In genomic region chr22:36349726-36350125, GRCh38 we compare ENCODE assay signal across 13 cellular contexts. TPM values are rescaled to one million over a fixed set of nuclear protein-coding genes. Genes with fewer than 3 reads are reported as not detected.
DNase-seq lines count a peak whose midpoint lies in the region; FAIRE-seq lines count a peak whose summit lies in the region.
"Had no signal": no experiment of that assay in that cellular context is flagged by ENCODE, and none has a peak within 500 bp of the region (broad histone marks: within the 10 kb centered on the region; RNA-seq: fewer than 3 reads in every experiment).

No MANE protein-coding gene starts in this region.

- H3K4me1 Mint-ChIP-seq in activated CD4-positive, alpha-beta T cell treated with anti-CD3 and anti-CD28 coated beads, Interleukin-2, amount 10 ng/mL, durations not matched to agents 24 days and 14 days = peaks cover 60% of the 10 kb centered on the region
- H3K4me1 Mint-ChIP-seq in activated naive CD8-positive, alpha-beta T cell treated with anti-CD3 and anti-CD28 coated beads for 36 hours = peaks cover 82% of the 10 kb centered on the region

- H3K4me1 ChIP-seq in subcutaneous abdominal adipose tissue (ENCODE audit: control insufficient read depth in 5 of 5, insufficient read depth in 5 of 5, low read length in 5 of 5) = peaks cover 21 to 88% (median 56%) of the 10 kb centered on the region in 5 donors

- H3K4me3 ChIP-seq in subcutaneous abdominal adipose tissue (ENCODE audit: low read depth in 1 of 5, low read length in 5 of 5) = no peak overlapping the region
- H3K4me3 ChIP-seq: PC-9 had no signal

- no peak for FAIRE-seq in frontal cortex (lab: Jason Lieb, UNC)

- intact Hi-C loops in activated CD4-positive, alpha-beta T cell treated with anti-CD3 and anti-CD28 coated beads, Interleukin-2, amount 10 ng/mL, durations not matched to agents 24 days and 14 days (cut with micrococcal nuclease) = no loop called here

- no peaks in the 10 kb centered on the region for H3K27me3 Mint-ChIP-seq in activated CD4-positive, alpha-beta T cell treated with anti-CD3 and anti-CD28 coated beads, Interleukin-2, amount 10 ng/mL, durations not matched to agents 24 days and 14 days
- H3K27me3 Mint-ChIP-seq in activated naive CD8-positive, alpha-beta T cell treated with anti-CD3 and anti-CD28 coated beads for 36 hours = no peaks in the 10 kb centered on the region

- no peaks in the 10 kb centered on the region for H3K9me3 ChIP-seq in subcutaneous abdominal adipose tissue (ENCODE audit: control insufficient read depth in 5 of 5, low read length in 5 of 5)

- H3K4me3 Mint-ChIP-seq in activated CD4-positive, alpha-beta T cell treated with anti-CD3 and anti-CD28 coated beads, Interleukin-2, amount 10 ng/mL, durations not matched to agents 24 days and 14 days = no peak overlapping the region
- H3K4me3 Mint-ChIP-seq in activated naive CD8-positive, alpha-beta T cell treated with anti-CD3 and anti-CD28 coated beads for 36 hours = no peak overlapping the region

- peak overlapping the region; percentile 87 for H3K27ac ChIP-seq in subcutaneous abdominal adipose tissue (ENCODE audit: low read depth, low read length)

- no peak for DNase-seq in activated CD4-positive, alpha-beta T cell treated with anti-CD3 and anti-CD28 coated beads, Interleukin-2, amount 10 ng/mL, durations not matched to agents 24 days and 14 days
- DNase-seq in activated CD4-positive, alpha-beta T cell treated with anti-CD3 and anti-CD28 coated beads, Interleukin-2, amount 50 U/mL, for 1 hour = no peak
- no peak for DNase-seq in activated naive CD8-positive, alpha-beta T cell treated with anti-CD3 and anti-CD28 coated beads for 36 hours
- peak; percentile 19 for DNase-seq in kidney glomerular epithelial cell (lab: John Stamatoyannopoulos, UW)
- DNase-seq in frontal cortex (ENCODE audit: low spot score in 2 of 2) = no peak
- no peak for DNase-seq in glomerular visceral epithelial cell (ENCODE audit: extremely low spot score)
- no peak for DNase-seq in inferior parietal cortex (ENCODE audit: extremely low spot score)
- DNase-seq: ACHN; activated CD4-positive, alpha-beta T cell treated with anti-CD3 and anti-CD28 coated beads for 1 hour; GDM1; NCI-H1436; PC-9 had no signal

- H3K27me3 ChIP-seq in subcutaneous abdominal adipose tissue (ENCODE audit: control insufficient read depth in 5 of 5, insufficient read depth in 4 of 5, low read length in 5 of 5) = no peaks in the 10 kb centered on the region

- no peaks in the 10 kb centered on the region for H3K9me3 Mint-ChIP-seq in activated CD4-positive, alpha-beta T cell treated with anti-CD3 and anti-CD28 coated beads, Interleukin-2, amount 10 ng/mL, durations not matched to agents 24 days and 14 days
- no peaks in the 10 kb centered on the region for H3K9me3 Mint-ChIP-seq in activated naive CD8-positive, alpha-beta T cell treated with anti-CD3 and anti-CD28 coated beads for 36 hours

- H3K36me3 ChIP-seq in subcutaneous abdominal adipose tissue (ENCODE audit: control insufficient read depth in 5 of 5, insufficient read depth in 5 of 5, low read length in 5 of 5) = peaks cover 0 to 27% (median 16%) of the 10 kb centered on the region in 5 donors

- H3K36me3 Mint-ChIP-seq in activated CD4-positive, alpha-beta T cell treated with anti-CD3 and anti-CD28 coated beads, Interleukin-2, amount 10 ng/mL, durations not matched to agents 24 days and 14 days (ENCODE audit: low read depth) = peaks cover 40% of the 10 kb centered on the region
- H3K36me3 Mint-ChIP-seq in activated naive CD8-positive, alpha-beta T cell treated with anti-CD3 and anti-CD28 coated beads for 36 hours = peaks cover 60% of the 10 kb centered on the region

- H3K9ac ChIP-seq in subcutaneous abdominal adipose tissue (ENCODE audit: low read length in 5 of 5) = no peak overlapping the region

- peak overlapping the region; percentile 74 for H3K27ac Mint-ChIP-seq in activated CD4-positive, alpha-beta T cell treated with anti-CD3 and anti-CD28 coated beads, Interleukin-2, amount 10 ng/mL, durations not matched to agents 24 days and 14 days
- peak overlapping the region; percentile 83 for H3K27ac Mint-ChIP-seq in activated naive CD8-positive, alpha-beta T cell treated with anti-CD3 and anti-CD28 coated beads for 36 hours

RNA-seq across cellular contexts. Expression of gene MYH9, which starts 38.0 kb away (rescaled TPM):
- total RNA-seq in activated CD4-positive, alpha-beta T cell treated with anti-CD3 and anti-CD28 coated beads, Interleukin-2, amount 10 ng/mL, durations not matched to agents 24 days and 14 days = 625 and 633 TPM in 2 replicates
- total RNA-seq in activated naive CD8-positive, alpha-beta T cell treated with anti-CD3 and anti-CD28 coated beads for 36 hours = 100 to 1,000 TPM; 551 to 554 TPM
- 32.2 TPM for total RNA-seq in frontal cortex

Comparison
In these comparisons a context has a peak if more than half of its experiments do, and no peak if none do; other contexts are left out.
1. RNA of gene MYH9, which starts 38.0 kb away (total RNA-seq): 625 to 633 TPM in activated CD4-positive, alpha-beta T cell treated with anti-CD3 and anti-CD28 coated beads, Interleukin-2, amount 10 ng/mL, durations not matched to agents 24 days and 14 days and 551 to 554 TPM in activated naive CD8-positive, alpha-beta T cell treated with anti-CD3 and anti-CD28 coated beads for 36 hours; 32.2 TPM in frontal cortex (single experiment); every median in the first group is over 10 times any median in the second.